8 cellular contexts compared by ENCODE assay signal in genomic region chr17:30236807-30237206, GRCh38.
A peak's percentile ranks its signal among the peaks of the same experiment; 100 is the strongest.
DNase-seq lines count a peak whose midpoint lies in the region; ATAC-seq and TF ChIP-seq lines count a peak whose summit lies in the region.

No MANE protein-coding gene starts in this region.

- peak; percentile 65 for ATAC-seq in RWPE2 (ENCODE audit: low read depth)
- no peak for ATAC-seq in GM21576 (IDR thresholded peaks at IDR 0.05; ENCODE audit: unreplicated experiment)
- ATAC-seq in GM21390 (IDR thresholded peaks at IDR 0.05; ENCODE audit: unreplicated experiment) = no peak

- CTCF ChIA-PET in activated naive CD4-positive, alpha-beta T cell treated with anti-CD3 and anti-CD28 coated beads, Interleukin-2, amount 10 ng/mL, durations not matched to agents 7 days and 5 days (lab: Charles Lee) = interaction anchor here (0.7 to 1.8 kb wide), 5 partner anchors 64 to 132 kb away, joined by 3 to 15 read pairs (median 3); no protein-coding TSS in a partner anchor

- no peak overlapping the region for H3K4me3 ChIP-seq in RWPE2 (ENCODE audit: severe bottlenecking)

- no peaks in the 10 kb centered on the region for H3K4me1 ChIP-seq in RWPE2 (ENCODE audit: insufficient read depth, poor library complexity, severe bottlenecking)

- peaks cover 34% of the 10 kb centered on the region for H3K27me3 ChIP-seq in RWPE2 (ENCODE audit: insufficient read depth, poor library complexity, severe bottlenecking)

- no peak overlapping the region for H3K27ac ChIP-seq in RWPE2 (ENCODE audit: poor library complexity, severe bottlenecking)

- H3K9me3 ChIP-seq in RWPE2 (ENCODE audit: severe bottlenecking) = no peaks in the 10 kb centered on the region

- peaks cover 22% of the 10 kb centered on the region for H3K4me1 Mint-ChIP-seq in activated naive CD4-positive, alpha-beta T cell treated with anti-CD3 and anti-CD28 coated beads, Interleukin-2, amount 10 ng/mL, durations not matched to agents 7 days and 5 days
- peaks cover 21% of the 10 kb centered on the region for H3K4me1 Mint-ChIP-seq in nephron

- TF ChIP-seq POLR2A in erythroblast (IDR thresholded peaks at IDR 0.05; ENCODE audit: low read length) = no peak

- no peak overlapping the region for H3K27ac Mint-ChIP-seq in activated naive CD4-positive, alpha-beta T cell treated with anti-CD3 and anti-CD28 coated beads, Interleukin-2, amount 10 ng/mL, durations not matched to agents 7 days and 5 days
- H3K27ac Mint-ChIP-seq in nephron = no peak overlapping the region

- no peaks in the 10 kb centered on the region for H3K9me3 Mint-ChIP-seq in activated naive CD4-positive, alpha-beta T cell treated with anti-CD3 and anti-CD28 coated beads, Interleukin-2, amount 10 ng/mL, durations not matched to agents 7 days and 5 days
- H3K9me3 Mint-ChIP-seq in nephron = no peaks in the 10 kb centered on the region

- peak overlapping the region; percentile 36 for H3K4me3 Mint-ChIP-seq in activated naive CD4-positive, alpha-beta T cell treated with anti-CD3 and anti-CD28 coated beads, Interleukin-2, amount 10 ng/mL, durations not matched to agents 7 days and 5 days
- H3K4me3 Mint-ChIP-seq in nephron = peak overlapping the region in 2 of 3 experiments; percentile 69 to 73

- H3K36me3 Mint-ChIP-seq in activated naive CD4-positive, alpha-beta T cell treated with anti-CD3 and anti-CD28 coated beads, Interleukin-2, amount 10 ng/mL, durations not matched to agents 7 days and 5 days = no peaks in the 10 kb centered on the region
- H3K36me3 Mint-ChIP-seq in nephron (ENCODE audit: low read depth) = no peaks in the 10 kb centered on the region

- TF ChIP-seq CTCF in RWPE2 (IDR thresholded peaks at IDR 0.05; ENCODE audit: poor library complexity, severe bottlenecking) = peak; percentile 33
- peak; percentile 18 to 35 (median 25) for TF ChIP-seq CTCF in nephron (IDR thresholded peaks at IDR 0.05; ENCODE audit: unreplicated experiment in 3 of 3)

- H3K27me3 Mint-ChIP-seq in activated naive CD4-positive, alpha-beta T cell treated with anti-CD3 and anti-CD28 coated beads, Interleukin-2, amount 10 ng/mL, durations not matched to agents 7 days and 5 days = peaks cover 89% of the 10 kb centered on the region
- H3K27me3 Mint-ChIP-seq in nephron (ENCODE audit: low read depth) = peaks cover 91% of the 10 kb centered on the region

- DNase-seq in activated naive CD4-positive, alpha-beta T cell treated with anti-CD3 and anti-CD28 coated beads, Interleukin-2, amount 10 ng/mL, durations not matched to agents 7 days and 5 days = peak; percentile 30
- DNase-seq in activated naive CD4-positive, alpha-beta T cell treated with Interleukin-2 at 50 U/mL for 16 hours = no peak
- DNase-seq in RWPE2 (ENCODE audit: low spot score) = no peak
- peak; percentile 12 to 25 for DNase-seq in erythroblast (lab: John Stamatoyannopoulos, UW)
- DNase-seq in inferior parietal cortex (ENCODE audit: extremely low spot score) = no peak

- H3K36me3 ChIP-seq in RWPE2 (ENCODE audit: low read depth) = no peaks in the 10 kb centered on the region

Comparison
In these comparisons a context has a peak if more than half of its experiments do, and no peak if none do; other contexts are left out.
1. DNase-seq: peak in activated naive CD4-positive, alpha-beta T cell treated with anti-CD3 and anti-CD28 coated beads, Interleukin-2, amount 10 ng/mL, durations not matched to agents 7 days and 5 days (single experiment) and erythroblast (2 of 2); none in activated naive CD4-positive, alpha-beta T cell treated with Interleukin-2 at 50 U/mL for 16 hours (single experiment), RWPE2 (single experiment) and inferior parietal cortex (single experiment).